8 cellular contexts compared by ENCODE assay signal in the genomic region with DNA sequence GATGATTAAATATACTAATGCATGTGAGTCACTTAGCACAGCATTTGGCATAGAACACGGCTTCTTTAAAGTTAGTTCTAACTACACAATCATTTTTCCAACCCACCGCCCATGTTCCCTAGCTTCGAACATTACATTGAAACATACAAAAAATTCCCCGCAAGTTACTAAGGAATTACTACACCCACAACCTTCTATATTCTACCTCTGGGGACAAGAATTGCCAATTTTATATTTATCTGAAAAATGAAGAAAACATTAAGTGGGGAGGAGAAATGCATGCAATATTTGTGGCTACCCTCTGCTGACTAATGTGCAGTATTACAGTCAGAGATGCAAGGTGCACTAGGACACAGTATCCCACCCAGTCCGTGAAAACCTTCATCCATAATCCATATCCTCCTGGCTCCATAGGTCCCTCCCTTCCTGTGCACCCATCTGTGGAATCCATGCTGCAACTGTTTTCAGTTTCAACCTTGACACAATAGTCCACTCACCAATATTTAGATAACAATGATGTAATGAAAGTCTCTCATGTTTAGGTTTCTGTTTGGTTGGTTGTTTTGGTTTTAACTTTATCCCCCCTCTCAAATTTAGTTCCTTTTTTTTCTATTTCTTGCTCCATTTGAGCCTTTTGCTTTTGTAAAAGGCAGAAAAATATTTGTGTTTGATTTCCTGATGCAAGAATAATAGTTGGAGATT. TPM values are rescaled to one million over a fixed set of nuclear protein-coding genes. Genes with fewer than 3 reads are reported as not detected.
DNase-seq lines count a peak whose midpoint lies in the region; ATAC-seq and TF ChIP-seq lines count a peak whose summit lies in the region.

No MANE protein-coding gene starts in this region.

- intact Hi-C loops in activated CD4-positive, alpha-beta memory T cell treated with anti-CD3 and anti-CD28 coated beads for 36 hours (cut with micrococcal nuclease): loop anchor here (5.0 kb wide), 1 partner anchor 99 kb away; no protein-coding TSS in a partner anchor

- no peaks in the 10 kb centered on the region for H3K36me3 Mint-ChIP-seq in osteocyte (ENCODE audit: unreplicated experiment)
- H3K36me3 Mint-ChIP-seq in activated CD4-positive, alpha-beta memory T cell treated with anti-CD3 and anti-CD28 coated beads for 36 hours: no peaks in the 10 kb centered on the region

- CTCF ChIA-PET in activated CD4-positive, alpha-beta memory T cell treated with anti-CD3 and anti-CD28 coated beads for 36 hours (lab: Charles Lee): no interaction called here

- peak overlapping the region; percentile 90 for H3K27ac Mint-ChIP-seq in osteocyte (ENCODE audit: unreplicated experiment)
- H3K27ac Mint-ChIP-seq in activated CD4-positive, alpha-beta memory T cell treated with anti-CD3 and anti-CD28 coated beads for 36 hours: no peak overlapping the region

- no peaks in the 10 kb centered on the region for H3K27me3 Mint-ChIP-seq in osteocyte (ENCODE audit: unreplicated experiment)
- peaks cover 6% of the 10 kb centered on the region for H3K27me3 Mint-ChIP-seq in activated CD4-positive, alpha-beta memory T cell treated with anti-CD3 and anti-CD28 coated beads for 36 hours

- H3K4me1 Mint-ChIP-seq in osteocyte (ENCODE audit: unreplicated experiment): peaks cover 84% of the 10 kb centered on the region
- H3K4me1 Mint-ChIP-seq in activated CD4-positive, alpha-beta memory T cell treated with anti-CD3 and anti-CD28 coated beads for 36 hours (ENCODE audit: low read depth): no peaks in the 10 kb centered on the region

- POLR2A ChIA-PET in activated CD4-positive, alpha-beta memory T cell treated with anti-CD3 and anti-CD28 coated beads for 36 hours (lab: Charles Lee): no interaction called here

- peak overlapping the region in 1 of 2 donors; percentile 21 for H3K4me3 ChIP-seq in cardiac fibroblast (replicated peaks in 1 of 2; ENCODE audit: low read depth in 2 of 2, low read length in 2 of 2)

- DNase-seq in ELR (ENCODE audit: low read depth) (peak; percentile 79), NCI-H146 (lab: John Stamatoyannopoulos, UW) (peak; percentile 62), cardiac fibroblast (ENCODE audit: low read depth in 2 of 2) (peak; percentile 70 to 80), osteocyte (ENCODE audit: extremely low spot score, unreplicated experiment) (no peak), pons (ENCODE audit: low spot score) (no peak)
- DNase-seq in activated CD4-positive, alpha-beta memory T cell treated with anti-CD3 and anti-CD28 coated beads for 36 hours: no peak

- peak overlapping the region; percentile 33 for H3K4me3 Mint-ChIP-seq in osteocyte (ENCODE audit: unreplicated experiment)
- no peak overlapping the region for H3K4me3 Mint-ChIP-seq in activated CD4-positive, alpha-beta memory T cell treated with anti-CD3 and anti-CD28 coated beads for 36 hours

- TF ChIP-seq CTCF in cardiac fibroblast (IDR thresholded peaks at IDR 0.05; ENCODE audit: low read depth, low read length) (peak; percentile 63), osteocyte (IDR thresholded peaks at IDR 0.05) (peak; percentile 73)

- no peaks in the 10 kb centered on the region for H3K9me3 Mint-ChIP-seq in osteocyte (ENCODE audit: unreplicated experiment)
- no peaks in the 10 kb centered on the region for H3K9me3 Mint-ChIP-seq in activated CD4-positive, alpha-beta memory T cell treated with anti-CD3 and anti-CD28 coated beads for 36 hours

- ATAC-seq in GM18909 (IDR thresholded peaks at IDR 0.05; ENCODE audit: poor library complexity, unreplicated experiment): no peak
- no peak for ATAC-seq in HG03442 (IDR thresholded peaks at IDR 0.05; ENCODE audit: unreplicated experiment)

RNA-seq across cellular contexts. Expression of a gene that starts 31.6 kb away (rescaled TPM):
- total RNA-seq in osteocyte: 155 and 187 TPM in 2 replicates
- total RNA-seq in activated CD4-positive, alpha-beta memory T cell treated with anti-CD3 and anti-CD28 coated beads for 36 hours: 1 to 10 TPM; 1.9 to 3.7 TPM

Comparison
In these comparisons a context has a peak if more than half of its experiments do, and no peak if none do; other contexts are left out.
1. DNase-seq: peak in ELR (single experiment), NCI-H146 (single experiment) and cardiac fibroblast (2 of 2); none in osteocyte (single experiment), activated CD4-positive, alpha-beta memory T cell treated with anti-CD3 and anti-CD28 coated beads for 36 hours (single experiment) and pons (single experiment).
2. RNA of a gene that starts 31.6 kb away (total RNA-seq): 155 to 187 TPM in osteocyte; 1.9 to 3.7 TPM in activated CD4-positive, alpha-beta memory T cell treated with anti-CD3 and anti-CD28 coated beads for 36 hours; every median in the first group is over 10 times any median in the second.